ENCODE assay signal across 29 cellular contexts in the genomic region with DNA sequence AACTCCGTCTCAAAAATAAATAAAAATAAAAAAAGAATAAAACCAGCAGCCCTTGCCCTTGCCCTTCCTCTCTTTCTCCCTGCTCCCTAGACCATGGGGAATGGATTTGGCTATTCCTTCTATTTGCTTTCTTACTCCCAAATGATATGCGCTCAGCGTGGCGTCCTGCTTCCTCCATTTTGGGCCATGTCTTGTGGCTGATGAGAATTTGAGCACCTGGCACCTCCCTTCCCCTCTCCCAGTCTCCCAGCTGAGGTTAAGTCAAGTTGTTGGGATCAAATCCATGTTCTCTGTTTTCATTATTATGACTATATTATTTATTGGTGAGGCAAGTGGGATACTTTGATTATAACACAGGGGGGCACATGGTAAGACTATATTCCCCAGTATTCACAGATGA.
"Had no signal": no experiment of that assay in that cellular context is flagged by ENCODE, and none has a peak within 500 bp of the region (broad histone marks: within the 10 kb centered on the region; RNA-seq: fewer than 3 reads in every experiment).

No MANE protein-coding gene starts in this region.

- H3K9me3 ChIP-seq: adrenal gland, body of pancreas, heart left ventricle had no signal

- H3K4me3 Mint-ChIP-seq: activated CD4-positive, alpha-beta memory T cell treated with anti-CD3 and anti-CD28 coated beads, Interleukin-2, amount 10 ng/mL, durations not matched to agents 7 days and 5 days; activated CD4-positive, alpha-beta T cell treated with anti-CD3 and anti-CD28 coated beads, Interleukin-2, amount 10 ng/mL, durations not matched to agents 7 days and 5 days; activated naive CD4-positive, alpha-beta T cell treated with anti-CD3 and anti-CD28 coated beads, Interleukin-2, amount 10 ng/mL, durations not matched to agents 7 days and 5 days; activated T-cell treated with anti-CD3 and anti-CD28 coated beads, Interleukin-2, amount 50 U/mL, for 24 hours; activated T-cell treated with anti-CD3 and anti-CD28 coated beads, Interleukin-2, amount 50 U/mL, for 72 hours; dendritic cell treated with granulocyte-macrophage colony-stimulating factor and Interleukin-4, amounts not matched to agents 40 ng/mL and 50 ng/mL, for 4 days; endodermal cell had no signal

- H3K4me3 ChIP-seq: adrenal gland, body of pancreas, cardiac muscle cell, coronary artery, dorsolateral prefrontal cortex, heart left ventricle had no signal

- H3K27me3 ChIP-seq: adrenal gland, body of pancreas, cardiac muscle cell, dorsolateral prefrontal cortex had no signal

- H3K4me1 Mint-ChIP-seq: activated CD4-positive, alpha-beta memory T cell treated with anti-CD3 and anti-CD28 coated beads, Interleukin-2, amount 10 ng/mL, durations not matched to agents 7 days and 5 days; activated CD4-positive, alpha-beta T cell treated with anti-CD3 and anti-CD28 coated beads, Interleukin-2, amount 10 ng/mL, durations not matched to agents 7 days and 5 days; activated naive CD4-positive, alpha-beta T cell treated with anti-CD3 and anti-CD28 coated beads, Interleukin-2, amount 10 ng/mL, durations not matched to agents 7 days and 5 days had no signal

- DNase-seq: activated CD4-positive, alpha-beta memory T cell treated with anti-CD3 and anti-CD28 coated beads, Interleukin-2, amount 10 ng/mL, durations not matched to agents 7 days and 5 days; activated CD4-positive, alpha-beta T cell treated with anti-CD3 and anti-CD28 coated beads for 1 hour; activated CD4-positive, alpha-beta T cell treated with anti-CD3 and anti-CD28 coated beads for 4 hours; activated CD4-positive, alpha-beta T cell treated with anti-CD3 and anti-CD28 coated beads, Interleukin-2, amount 10 ng/mL, durations not matched to agents 7 days and 5 days; activated CD4-positive, alpha-beta T cell treated with anti-CD3 and anti-CD28 coated beads, Interleukin-2, amount 50 U/mL, for 4 hours; activated CD8-positive, alpha-beta memory T cell treated with anti-CD3 and anti-CD28 coated beads, Interleukin-2, amount 50 U/mL, for 48 hours; activated gamma-delta T cell; activated naive CD4-positive, alpha-beta T cell; activated naive CD4-positive, alpha-beta T cell treated with anti-CD3 and anti-CD28 coated beads, Interleukin-2, amount 10 ng/mL, durations not matched to agents 7 days and 5 days; activated T-cell treated with anti-CD3 and anti-CD28 coated beads for 4 hours; activated T-cell treated with anti-CD3 and anti-CD28 coated beads, Interleukin-2, amount 50 U/mL, for 24 hours; activated T-cell treated with anti-CD3 and anti-CD28 coated beads, Interleukin-2, amount 50 U/mL, for 72 hours; amygdala; central memory CD4-positive, alpha-beta T cell; cerebellar nuclear complex; dorsolateral prefrontal cortex; effector memory CD4-positive, alpha-beta T cell; endodermal cell; foreskin fibroblast; heart left ventricle; T-helper 2 cell had no signal

- H3K27ac Mint-ChIP-seq: activated CD4-positive, alpha-beta memory T cell treated with anti-CD3 and anti-CD28 coated beads, Interleukin-2, amount 10 ng/mL, durations not matched to agents 7 days and 5 days; activated CD4-positive, alpha-beta T cell treated with anti-CD3 and anti-CD28 coated beads, Interleukin-2, amount 10 ng/mL, durations not matched to agents 7 days and 5 days; activated T-cell treated with anti-CD3 and anti-CD28 coated beads, Interleukin-2, amount 50 U/mL, for 24 hours; activated T-cell treated with anti-CD3 and anti-CD28 coated beads, Interleukin-2, amount 50 U/mL, for 72 hours; dendritic cell treated with granulocyte-macrophage colony-stimulating factor and Interleukin-4, amounts not matched to agents 40 ng/mL and 50 ng/mL, for 4 days had no signal

- H3K9me3 Mint-ChIP-seq: activated CD4-positive, alpha-beta memory T cell treated with anti-CD3 and anti-CD28 coated beads, Interleukin-2, amount 10 ng/mL, durations not matched to agents 7 days and 5 days; activated CD4-positive, alpha-beta T cell treated with anti-CD3 and anti-CD28 coated beads, Interleukin-2, amount 10 ng/mL, durations not matched to agents 7 days and 5 days; activated naive CD4-positive, alpha-beta T cell treated with anti-CD3 and anti-CD28 coated beads, Interleukin-2, amount 10 ng/mL, durations not matched to agents 7 days and 5 days; activated T-cell treated with anti-CD3 and anti-CD28 coated beads, Interleukin-2, amount 50 U/mL, for 24 hours; activated T-cell treated with anti-CD3 and anti-CD28 coated beads, Interleukin-2, amount 50 U/mL, for 72 hours; dendritic cell treated with granulocyte-macrophage colony-stimulating factor and Interleukin-4, amounts not matched to agents 40 ng/mL and 50 ng/mL, for 4 days; endodermal cell had no signal

- FAIRE-seq: frontal cortex had no signal

- ATAC-seq: activated naive CD4-positive, alpha-beta T cell treated with anti-CD3 and anti-CD28 coated beads, Interleukin-2, amount 50 U/mL, for 72 hours; activated T-cell treated with anti-CD3 and anti-CD28 coated beads, Interleukin-2, amount 50 U/mL, for 72 hours; body of pancreas; esophagus mucosa; heart left ventricle had no signal

- H3K27ac ChIP-seq: adrenal gland, body of pancreas, cardiac muscle cell, coronary artery, dorsolateral prefrontal cortex, heart left ventricle had no signal

- H3K4me1 ChIP-seq: body of pancreas, heart left ventricle had no signal
